ENCODE assay signal across 24 cellular contexts in the genomic region with DNA sequence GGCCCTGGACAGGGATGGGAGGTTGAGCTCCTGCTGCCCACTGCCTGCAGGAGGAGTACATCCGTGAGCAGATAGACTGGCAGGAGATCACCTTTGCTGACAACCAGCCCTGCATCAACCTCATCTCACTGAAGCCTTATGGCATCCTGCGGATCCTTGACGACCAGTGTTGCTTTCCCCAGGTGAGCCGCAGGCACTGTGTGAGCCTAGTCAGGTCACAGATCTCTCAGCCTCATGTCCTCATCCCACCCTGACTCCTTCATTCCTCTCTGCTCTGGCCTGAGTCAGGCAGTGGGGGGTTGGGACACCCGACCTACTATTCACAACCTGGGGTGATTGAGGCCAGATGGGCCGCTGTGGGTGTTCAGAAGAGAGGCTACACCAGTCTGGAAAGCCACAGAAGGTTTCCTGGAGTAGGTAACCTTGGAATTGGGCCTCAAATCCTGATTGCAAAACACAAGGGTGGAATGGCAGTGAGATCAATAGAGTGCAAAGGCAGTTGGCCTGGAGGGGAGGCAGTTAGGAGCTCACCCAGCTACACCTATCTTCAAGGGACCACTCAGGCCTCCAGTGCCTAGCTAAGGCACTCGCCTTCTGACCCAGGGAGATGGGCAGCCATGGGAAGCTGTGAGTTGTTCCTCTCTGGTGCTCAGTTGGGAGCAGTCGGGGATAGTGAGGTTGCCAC. TPM values are rescaled to one million over a fixed set of nuclear protein-coding genes. Genes with fewer than 3 reads are reported as not detected.
DNase-seq lines count a peak whose midpoint lies in the region; ATAC-seq, FAIRE-seq and TF ChIP-seq lines count a peak whose summit lies in the region.
"Had no signal": no experiment of that assay in that cellular context is flagged by ENCODE, and none has a peak within 500 bp of the region (broad histone marks: within the 10 kb centered on the region; RNA-seq: fewer than 3 reads in every experiment).

No MANE protein-coding gene starts in this region.

- no peak overlapping the region for H2BK15ac ChIP-seq in neuronal stem cell (ENCODE audit: low read length)

- FAIRE-seq in HTR-8/SVneo (lab: Jason Lieb, UNC) (peak; percentile 51), HepG2 (lab: Jason Lieb, UNC) (peak; percentile 84)
- FAIRE-seq: A204.1, D721Med, G401.6, GM12892, GM19239, H1, K562 had no signal

- H3K36me3 Mint-ChIP-seq in activated CD4-positive, alpha-beta memory T cell treated with anti-CD3 and anti-CD28 coated beads, Interleukin-2, amount 10 ng/mL, durations not matched to agents 7 days and 5 days (ENCODE audit: low read depth) = no peaks in the 10 kb centered on the region
- H3K36me3 Mint-ChIP-seq: CD4-positive, alpha-beta memory T cell had no signal

- H4K20me1 ChIP-seq in HepG2 (ENCODE audit: insufficient read depth, low read length) = no peaks in the 10 kb centered on the region; the same call in 1 of the 2 replicates

- H3K27ac ChIP-seq in WERI-Rb-1 (no peak overlapping the region), HepG2 (ENCODE audit: extremely low read length, insufficient read depth, low read length) (peak overlapping the region; percentile 48), neuronal stem cell (replicated peaks; ENCODE audit: low read length) (no peak overlapping the region)
- H3K27ac ChIP-seq: C4-2B had no signal

- H3K4ac ChIP-seq in neuronal stem cell (ENCODE audit: low read length) = no peak overlapping the region

- H3K14ac ChIP-seq in neuronal stem cell (ENCODE audit: low read length) = no peak overlapping the region

- no peak for TF ChIP-seq RAD21 in HepG2 (CRISPR knock-in tag; IDR thresholded peaks at IDR 0.05)

- H3K23ac ChIP-seq in neuronal stem cell (ENCODE audit: low read depth, low read length, poor library complexity) = no peak overlapping the region

- H3K79me2 ChIP-seq in HepG2 (ENCODE audit: insufficient read depth, low read length) = no peaks in the 10 kb centered on the region

- H3K79me1 ChIP-seq in neuronal stem cell (ENCODE audit: low read depth, low read length) = no peaks in the 10 kb centered on the region

- in situ Hi-C loops in HepG2 (cut with HindIII; ENCODE audit: extremely low pct_ligation_motif_present, low pct_unique_long_range_greater_than_20kb) = no loop called here
- in situ Hi-C loops in HAP-1 (cut with MboI; ENCODE audit: low sequenced_read_pairs) = no loop called here

- no peak overlapping the region for H2BK5ac ChIP-seq in neuronal stem cell (ENCODE audit: low read length)

- H3K27ac Mint-ChIP-seq in activated CD4-positive, alpha-beta memory T cell treated with anti-CD3 and anti-CD28 coated beads, Interleukin-2, amount 10 ng/mL, durations not matched to agents 7 days and 5 days = no peak overlapping the region

- peak overlapping the region; percentile 34 for H4K91ac ChIP-seq in neuronal stem cell (ENCODE audit: low read depth, low read length, poor library complexity)

- H4K8ac ChIP-seq in neuronal stem cell (ENCODE audit: low read depth, low read length) = no peak overlapping the region

- BruUV-seq in HepG2 (replicated peaks; lab: Mats Ljungman, UMichigan) = no TSS peak

- H2BK120ac ChIP-seq in neuronal stem cell (ENCODE audit: low read depth, low read length) = no peak overlapping the region

- H3K4me1 Mint-ChIP-seq in activated CD4-positive, alpha-beta memory T cell treated with anti-CD3 and anti-CD28 coated beads, Interleukin-2, amount 10 ng/mL, durations not matched to agents 7 days and 5 days = peaks cover 3% of the 10 kb centered on the region

- no peak overlapping the region for H2AFZ ChIP-seq in HepG2 (ENCODE audit: low read length)
- no peak overlapping the region for H2AFZ ChIP-seq in neuronal stem cell (ENCODE audit: low read length)

- H3K4me1 ChIP-seq in HepG2 (ENCODE audit: insufficient read depth, low read length) = peaks cover 45% of the 10 kb centered on the region
- peaks cover 0 to under 1% of the 10 kb centered on the region in 2 donors for H3K4me1 ChIP-seq in neuronal stem cell (ENCODE audit: control insufficient read depth in 2 of 2, insufficient read depth in 1 of 2, low read depth in 1 of 2, low read length in 2 of 2)
- no peaks in the 10 kb centered on the region for H3K4me1 ChIP-seq in HAP-1
- H3K4me1 ChIP-seq: BE2C had no signal

- H3K9ac ChIP-seq in HepG2 (ENCODE audit: insufficient read depth, low read depth, low read length) (no peak overlapping the region), neuronal stem cell (ENCODE audit: low read depth, low read length, poor library complexity) (no peak overlapping the region)

- intact Hi-C loops in HepG2 (cut with micrococcal nuclease; ENCODE audit: unreplicated experiment) = no loop called here

- CTCF ChIA-PET in HepG2 (lab: Yijun Ruan, JAX; ENCODE audit: low intra/inter-chr PET ratio, low total read pairs) = no interaction called here
- CTCF ChIA-PET in activated CD4-positive, alpha-beta memory T cell treated with anti-CD3 and anti-CD28 coated beads, Interleukin-2, amount 10 ng/mL, durations not matched to agents 7 days and 5 days (lab: Charles Lee) = no interaction called here

- H2AK5ac ChIP-seq in neuronal stem cell (ENCODE audit: low read depth, low read length) = no peak overlapping the region

- peaks cover 1% of the 10 kb centered on the region for H3K27me3 Mint-ChIP-seq in activated CD4-positive, alpha-beta memory T cell treated with anti-CD3 and anti-CD28 coated beads, Interleukin-2, amount 10 ng/mL, durations not matched to agents 7 days and 5 days
- H3K27me3 Mint-ChIP-seq: CD4-positive, alpha-beta memory T cell had no signal

- no peak overlapping the region for H3K4me3 Mint-ChIP-seq in activated CD4-positive, alpha-beta memory T cell treated with anti-CD3 and anti-CD28 coated beads, Interleukin-2, amount 10 ng/mL, durations not matched to agents 7 days and 5 days
- H3K4me3 Mint-ChIP-seq: CD4-positive, alpha-beta memory T cell had no signal

- H3K18ac ChIP-seq in neuronal stem cell (ENCODE audit: low read length) = no peak overlapping the region

- peak; percentile 77 for ATAC-seq in HepG2
- no peak for ATAC-seq in HG03039 (IDR thresholded peaks at IDR 0.05; ENCODE audit: unreplicated experiment)
- ATAC-seq: HCT116, K562 had no signal

- no peak for DNase-seq in HTR-8/SVneo (ENCODE audit: insufficient read length, low spot score)
- DNase-seq in WERI-Rb-1 = peak; percentile 38
- DNase-seq in HepG2 (ENCODE audit: low spot score) = peak; percentile 56
- no peak for DNase-seq in neuronal stem cell (ENCODE audit: low spot score)
- no peak for DNase-seq in HAP-1 (ENCODE audit: low spot score in 2 of 2)
- DNase-seq in activated CD4-positive, alpha-beta memory T cell treated with anti-CD3 and anti-CD28 coated beads, Interleukin-2, amount 10 ng/mL, durations not matched to agents 7 days and 5 days = no peak
- no peak for DNase-seq in stimulated activated CD4-positive, alpha-beta T cell treated with anti-CD3 and anti-CD28 coated beads, Interleukin-4, amount 100 ng/mL, for 24 hours
- DNase-seq: BE2C; CD4-positive, alpha-beta memory T cell; COR-L47; DMS153; DMS79 treated with DMSO at 0.1 percent for 48 hours; EL had no signal

- 7% methylated on average over 5 of the region's 8 CpGs for WGBS in HepG2 (ENCODE audit: low lambda C conversion rate)
- no CpG with 5 or more reads among the region's 8 CpGs for WGBS in neuronal stem cell (ENCODE audit: extremely low coverage in 2 of 2, insufficient read length in 2 of 2, insufficient replicate concordance in 1 of 2), 2 donors

- TF ChIP-seq CTCF in WERI-Rb-1 (IDR thresholded peaks at IDR 0.05; ENCODE audit: low read depth, low read length) (no peak), HepG2 (CRISPR knock-in tag; IDR thresholded peaks at IDR 0.05) (0 out of 2 replicates have a peak, but pooled peaks have one; percentile 2)

- H2BK12ac ChIP-seq in neuronal stem cell (ENCODE audit: low read length) = no peak overlapping the region

- peak; percentile 23 to 68; a peak in 2 of 4 replicates for TF ChIP-seq EP300 in HepG2 (IDR thresholded peaks at IDR 0.05; ENCODE audit: low read depth in 2 of 2, low read length in 2 of 2)
- no peak for TF ChIP-seq EP300 in HepG2 (CRISPR knock-in tag; IDR thresholded peaks at IDR 0.05; ENCODE audit: borderline replicate concordance)

- H3K36me3 ChIP-seq in WERI-Rb-1 = no peaks in the 10 kb centered on the region
- no peaks in the 10 kb centered on the region for H3K36me3 ChIP-seq in HepG2 (replicated peaks in 1 of 2; ENCODE audit: control insufficient read depth in 1 of 2, insufficient read depth in 2 of 2, low read length in 2 of 2)
- H3K36me3 ChIP-seq in neuronal stem cell (replicated peaks in 1 of 2; ENCODE audit: control insufficient read depth in 2 of 2, insufficient read depth in 2 of 2, low read length in 2 of 2) = no peaks in the 10 kb centered on the region
- no peaks in the 10 kb centered on the region for H3K36me3 ChIP-seq in HAP-1 (replicated peaks)
- H3K36me3 ChIP-seq: BE2C had no signal

- H3K9me3 ChIP-seq in WERI-Rb-1 (ENCODE audit: severe bottlenecking) (no peaks in the 10 kb centered on the region), HepG2 (ENCODE audit: low read length) (no peaks in the 10 kb centered on the region), neuronal stem cell (replicated peaks in 1 of 2; ENCODE audit: control insufficient read depth in 2 of 2, insufficient read depth in 1 of 2, low read depth in 1 of 2, low read length in 2 of 2) (no peaks in the 10 kb centered on the region), HAP-1 (no peaks in the 10 kb centered on the region)
- H3K9me3 ChIP-seq: BE2C had no signal

- no peak overlapping the region for H3K4me3 ChIP-seq in WERI-Rb-1 (ENCODE audit: low read depth, low read length)
- H3K4me3 ChIP-seq in HepG2 (replicated peaks in 1 of 3; ENCODE audit: insufficient read depth in 1 of 3, low read depth in 2 of 3, low read length in 3 of 3) = peak overlapping the region in 1 of 3 experiments; percentile 12; a peak in 1 of 6 replicates
- H3K4me3 ChIP-seq in neuronal stem cell (ENCODE audit: low read length in 2 of 2) = peak overlapping the region in 1 of 2 donors; percentile 2
- H3K4me3 ChIP-seq in HAP-1 = no peak overlapping the region
- H3K4me3 ChIP-seq: K562 had no signal

- no peak for TF ChIP-seq POLR2A in HepG2 (IDR thresholded peaks at IDR 0.05; ENCODE audit: insufficient read depth in 1 of 2, low read depth in 2 of 2, low read length in 2 of 2)

- H3K4me2 ChIP-seq in HepG2 (ENCODE audit: low read depth, low read length) (peak overlapping the region; percentile 52; the same call in 1 of the 2 replicates), neuronal stem cell (ENCODE audit: insufficient read depth, low read length, poor library complexity, severe bottlenecking) (no peak overlapping the region)

- H3K27me3 ChIP-seq in WERI-Rb-1 (ENCODE audit: insufficient read depth, low read depth, severe bottlenecking) (no peaks in the 10 kb centered on the region), HepG2 (ENCODE audit: control insufficient read depth in 1 of 2, insufficient read depth in 2 of 2, low read length in 2 of 2) (peaks cover 1 to 2% of the 10 kb centered on the region in 2 experiments; a peak in 2 of 5 replicates), neuronal stem cell (ENCODE audit: control insufficient read depth in 3 of 3, insufficient read depth in 3 of 3, low read depth in 1 of 3, low read length in 3 of 3) (peaks cover 0 to 13% (median 0%) of the 10 kb centered on the region in 3 experiments), HAP-1 (ENCODE audit: low read depth) (no peaks in the 10 kb centered on the region)
- H3K27me3 ChIP-seq: BE2C had no signal

- no peaks in the 10 kb centered on the region for H3K9me3 Mint-ChIP-seq in activated CD4-positive, alpha-beta memory T cell treated with anti-CD3 and anti-CD28 coated beads, Interleukin-2, amount 10 ng/mL, durations not matched to agents 7 days and 5 days
- H3K9me3 Mint-ChIP-seq: CD4-positive, alpha-beta memory T cell had no signal

- POLR2A ChIA-PET in HepG2 (lab: Yijun Ruan, JAX) = no interaction called here
- POLR2A ChIA-PET in activated CD4-positive, alpha-beta memory T cell treated with anti-CD3 and anti-CD28 coated beads, Interleukin-2, amount 10 ng/mL, durations not matched to agents 7 days and 5 days (lab: Charles Lee) = no interaction called here

RNA-seq across cellular contexts. Expression of a gene that starts 29.7 kb away (rescaled TPM):
- total RNA-seq in HepG2 (2016; rRNA removed; fragmentation: Illumina TruSeq; extraction: Trizol) = 0.07 and 0.18 TPM in 2 replicates
- total RNA-seq in HepG2 (2016; cell fraction: cytosol; rRNA removed; fragmentation: Illumina TruSeq; extraction: Trizol; ENCODE audit: low read depth) = not detected in 2 replicates
- total RNA-seq in HepG2 (2016; cell fraction: insoluble cytoplasmic fraction; rRNA removed; fragmentation: Illumina TruSeq; extraction: Trizol) = 0.11 TPM in 1 of 2 replicates, not detected in the other
- not detected in 2 replicates for total RNA-seq in HepG2 (2016; cell fraction: membrane; rRNA removed; fragmentation: Illumina TruSeq; extraction: Trizol)
- not detected in 2 replicates for total RNA-seq in HepG2 (2016; cell fraction: nucleus; rRNA removed; fragmentation: Illumina TruSeq; extraction: Trizol)
- 0.20 and 0.35 TPM in 2 replicates for polyA plus RNA-seq in HepG2 (2011; rRNA removed)
- polyA plus RNA-seq in HepG2 (2011; cell fraction: cytosol; rRNA removed) = 0.01 and 0.04 TPM in 2 replicates
- 2.3 and 2.8 TPM in 2 replicates for polyA plus RNA-seq in HepG2 (2011; cell fraction: nucleus; rRNA removed)
- polyA plus RNA-seq in HepG2 (2012) = 0.23 and 0.32 TPM in 2 replicates
- not detected in 2 replicates for polyA plus RNA-seq in HepG2 (2016; cell fraction: cytosol; fragmentation: Illumina TruSeq; extraction: Trizol; ENCODE audit: low read depth)
- not detected in 2 replicates for polyA plus RNA-seq in HepG2 (2016; cell fraction: insoluble cytoplasmic fraction; fragmentation: Illumina TruSeq; extraction: Trizol; ENCODE audit: low read depth)
- not detected in 2 replicates for polyA plus RNA-seq in HepG2 (2016; cell fraction: membrane; fragmentation: Illumina TruSeq; extraction: Trizol; ENCODE audit: low read depth)
- 0.56 and 0.60 TPM in 2 replicates for polyA plus RNA-seq in HepG2 (2016; cell fraction: nucleus; fragmentation: Illumina TruSeq; extraction: Trizol; ENCODE audit: insufficient read depth, low read depth)
- polyA minus RNA-seq in HepG2 (2011; rRNA and poly(A)+ RNA removed; ENCODE audit: low replicate concordance) = 0.02 and 0.28 TPM in 2 replicates
- not detected in 2 replicates for polyA minus RNA-seq in HepG2 (2011; cell fraction: cytosol; rRNA and poly(A)+ RNA removed)
- polyA minus RNA-seq in HepG2 (2011; cell fraction: nucleus; rRNA and poly(A)+ RNA removed) = 0.52 and 0.75 TPM in 2 replicates
- polyA plus RNA-seq in neuronal stem cell (2013, experiment 1 of 2) = 1.3 TPM
- 1.4 TPM for polyA plus RNA-seq in neuronal stem cell (2013, experiment 2 of 2)
- total RNA-seq in activated CD4-positive, alpha-beta memory T cell treated with anti-CD3 and anti-CD28 coated beads, Interleukin-2, amount 10 ng/mL, durations not matched to agents 7 days and 5 days = under 1 TPM; 0.30 to 0.60 TPM
- total RNA-seq: HT1080 had no signal

RNA-seq across cellular contexts. Expression of a gene that starts 45.4 kb away (rescaled TPM):
- 68.9 and 77.9 TPM in 2 replicates for total RNA-seq in HepG2 (2016; rRNA removed; fragmentation: Illumina TruSeq; extraction: Trizol)
- 33.0 and 40.4 TPM in 2 replicates for total RNA-seq in HepG2 (2016; cell fraction: cytosol; rRNA removed; fragmentation: Illumina TruSeq; extraction: Trizol; ENCODE audit: low read depth)
- total RNA-seq in HepG2 (2016; cell fraction: insoluble cytoplasmic fraction; rRNA removed; fragmentation: Illumina TruSeq; extraction: Trizol) = 67.3 and 68.1 TPM in 2 replicates
- total RNA-seq in HepG2 (2016; cell fraction: membrane; rRNA removed; fragmentation: Illumina TruSeq; extraction: Trizol) = 116 and 133 TPM in 2 replicates
- total RNA-seq in HepG2 (2016; cell fraction: nucleus; rRNA removed; fragmentation: Illumina TruSeq; extraction: Trizol) = 33.2 and 35.5 TPM in 2 replicates
- 76.9 and 81.4 TPM in 2 replicates for polyA plus RNA-seq in HepG2 (2011; rRNA removed)
- polyA plus RNA-seq in HepG2 (2011; cell fraction: cytosol; rRNA removed) = 86.0 TPM in 2 replicates
- polyA plus RNA-seq in HepG2 (2011; cell fraction: nucleus; rRNA removed) = 33.7 and 38.7 TPM in 2 replicates
- polyA plus RNA-seq in HepG2 (2012) = 40.0 and 40.1 TPM in 2 replicates
- 28.2 and 39.0 TPM in 2 replicates for polyA plus RNA-seq in HepG2 (2016; cell fraction: cytosol; fragmentation: Illumina TruSeq; extraction: Trizol; ENCODE audit: low read depth)
- polyA plus RNA-seq in HepG2 (2016; cell fraction: insoluble cytoplasmic fraction; fragmentation: Illumina TruSeq; extraction: Trizol; ENCODE audit: low read depth) = 72.9 and 78.4 TPM in 2 replicates
- polyA plus RNA-seq in HepG2 (2016; cell fraction: membrane; fragmentation: Illumina TruSeq; extraction: Trizol; ENCODE audit: low read depth) = 87.0 and 103 TPM in 2 replicates
- 49.9 and 55.5 TPM in 2 replicates for polyA plus RNA-seq in HepG2 (2016; cell fraction: nucleus; fragmentation: Illumina TruSeq; extraction: Trizol; ENCODE audit: insufficient read depth, low read depth)
- polyA minus RNA-seq in HepG2 (2011; rRNA and poly(A)+ RNA removed; ENCODE audit: low replicate concordance) = 171 and 230 TPM in 2 replicates
- polyA minus RNA-seq in HepG2 (2011; cell fraction: cytosol; rRNA and poly(A)+ RNA removed) = 93.0 and 100 TPM in 2 replicates
- 24.7 and 35.2 TPM in 2 replicates for polyA minus RNA-seq in HepG2 (2011; cell fraction: nucleus; rRNA and poly(A)+ RNA removed)
- 74.3 TPM for polyA plus RNA-seq in neuronal stem cell (2013, experiment 1 of 2)
- 79.4 TPM for polyA plus RNA-seq in neuronal stem cell (2013, experiment 2 of 2)
- total RNA-seq in activated CD4-positive, alpha-beta memory T cell treated with anti-CD3 and anti-CD28 coated beads, Interleukin-2, amount 10 ng/mL, durations not matched to agents 7 days and 5 days = 100 to 1,000 TPM; 118 to 125 TPM

RNA-seq across cellular contexts. Expression of a gene that starts 50.5 kb away (rescaled TPM):
- total RNA-seq in HepG2 (2016; rRNA removed; fragmentation: Illumina TruSeq; extraction: Trizol) = 23.0 and 26.6 TPM in 2 replicates
- total RNA-seq in HepG2 (2016; cell fraction: cytosol; rRNA removed; fragmentation: Illumina TruSeq; extraction: Trizol; ENCODE audit: low read depth) = 34.5 and 35.0 TPM in 2 replicates
- 19.6 and 31.0 TPM in 2 replicates for total RNA-seq in HepG2 (2016; cell fraction: insoluble cytoplasmic fraction; rRNA removed; fragmentation: Illumina TruSeq; extraction: Trizol)
- 18.9 and 21.9 TPM in 2 replicates for total RNA-seq in HepG2 (2016; cell fraction: membrane; rRNA removed; fragmentation: Illumina TruSeq; extraction: Trizol)
- total RNA-seq in HepG2 (2016; cell fraction: nucleus; rRNA removed; fragmentation: Illumina TruSeq; extraction: Trizol) = 27.8 and 29.3 TPM in 2 replicates
- polyA plus RNA-seq in HepG2 (2011; rRNA removed) = 20.1 and 24.9 TPM in 2 replicates
- 16.7 and 20.6 TPM in 2 replicates for polyA plus RNA-seq in HepG2 (2011; cell fraction: cytosol; rRNA removed)
- 78.3 and 80.8 TPM in 2 replicates for polyA plus RNA-seq in HepG2 (2011; cell fraction: nucleus; rRNA removed)
- 18.5 and 21.7 TPM in 2 replicates for polyA plus RNA-seq in HepG2 (2012)
- 7.5 and 8.3 TPM in 2 replicates for polyA plus RNA-seq in HepG2 (2016; cell fraction: cytosol; fragmentation: Illumina TruSeq; extraction: Trizol; ENCODE audit: low read depth)
- polyA plus RNA-seq in HepG2 (2016; cell fraction: insoluble cytoplasmic fraction; fragmentation: Illumina TruSeq; extraction: Trizol; ENCODE audit: low read depth) = 19.2 and 22.3 TPM in 2 replicates
- polyA plus RNA-seq in HepG2 (2016; cell fraction: membrane; fragmentation: Illumina TruSeq; extraction: Trizol; ENCODE audit: low read depth) = 10.0 and 11.1 TPM in 2 replicates
- 47.8 and 50.0 TPM in 2 replicates for polyA plus RNA-seq in HepG2 (2016; cell fraction: nucleus; fragmentation: Illumina TruSeq; extraction: Trizol; ENCODE audit: insufficient read depth, low read depth)
- polyA minus RNA-seq in HepG2 (2011; rRNA and poly(A)+ RNA removed; ENCODE audit: low replicate concordance) = 43.9 and 69.9 TPM in 2 replicates
- 10.0 and 13.9 TPM in 2 replicates for polyA minus RNA-seq in HepG2 (2011; cell fraction: cytosol; rRNA and poly(A)+ RNA removed)
- polyA minus RNA-seq in HepG2 (2011; cell fraction: nucleus; rRNA and poly(A)+ RNA removed) = 46.6 and 47.5 TPM in 2 replicates
- polyA plus RNA-seq in neuronal stem cell (2013, experiment 1 of 2) = 21.8 TPM
- polyA plus RNA-seq in neuronal stem cell (2013, experiment 2 of 2) = 20.9 TPM
- 10 to 100 TPM; 46.3 to 46.5 TPM for total RNA-seq in activated CD4-positive, alpha-beta memory T cell treated with anti-CD3 and anti-CD28 coated beads, Interleukin-2, amount 10 ng/mL, durations not matched to agents 7 days and 5 days

Comparison
In these comparisons a context has a peak if more than half of its experiments do, and no peak if none do; other contexts are left out.
1. DNase-seq: peak in WERI-Rb-1 (single experiment) and HepG2 (single experiment); none in HTR-8/SVneo (single experiment), neuronal stem cell (single experiment), HAP-1 (0 of 2), activated CD4-positive, alpha-beta memory T cell treated with anti-CD3 and anti-CD28 coated beads, Interleukin-2, amount 10 ng/mL, durations not matched to agents 7 days and 5 days (single experiment) and stimulated activated CD4-positive, alpha-beta T cell treated with anti-CD3 and anti-CD28 coated beads, Interleukin-4, amount 100 ng/mL, for 24 hours (single experiment).